Comparison of ENCODE assay signal across 22 cellular contexts in the genomic region with DNA sequence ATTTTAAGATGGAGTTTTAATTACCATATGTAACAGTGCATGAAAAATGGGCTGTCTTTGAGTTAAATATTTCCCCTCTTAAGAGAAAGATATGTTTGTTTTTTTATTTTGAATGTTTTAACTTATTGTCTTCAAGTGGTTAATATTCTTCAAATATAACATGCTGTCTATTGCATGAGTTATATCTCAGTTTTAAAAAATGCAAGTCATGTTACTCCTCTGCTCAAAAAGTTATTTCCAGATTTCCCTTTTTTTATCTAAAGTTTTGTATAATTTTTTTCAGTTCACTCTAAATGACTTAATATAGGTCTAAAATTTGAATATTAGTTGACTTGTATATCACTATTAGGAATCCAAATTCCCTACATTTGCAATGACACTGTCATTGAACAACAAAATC.
"Had no signal": no experiment of that assay in that cellular context is flagged by ENCODE, and none has a peak within 500 bp of the region (broad histone marks: within the 10 kb centered on the region; RNA-seq: fewer than 3 reads in every experiment).

No MANE protein-coding gene starts in this region.

- FAIRE-seq: astrocyte had no signal

- H3K4me3 ChIP-seq: SK-N-MC had no signal

- ATAC-seq: activated CD4-positive, alpha-beta T cell treated with anti-CD3 and anti-CD28 coated beads for 36 hours; activated T-helper 17 cell treated with anti-CD3 and anti-CD28 coated beads, Interleukin-2, amount 50 U/mL, for 72 hours; Panc1; Right ventricle myocardium inferior had no signal

- H3K27ac ChIP-seq: SK-N-MC, VCaP had no signal

- DNase-seq: activated CD4-positive, alpha-beta memory T cell treated with anti-CD3 and anti-CD28 coated beads, Interleukin-2, amount 10 ng/mL, durations not matched to agents 7 days and 5 days; activated CD4-positive, alpha-beta T cell treated with anti-CD3 and anti-CD28 coated beads for 36 hours; activated CD4-positive, alpha-beta T cell treated with anti-CD3 and anti-CD28 coated beads, Interleukin-2, amount 50 U/mL, for 1 hour; activated gamma-delta T cell; activated naive CD4-positive, alpha-beta T cell treated with anti-CD3 and anti-CD28 coated beads for 36 hours; activated T-cell treated with anti-CD3 and anti-CD28 coated beads for 4 hours; activated T-cell treated with anti-CD3 and anti-CD28 coated beads, Interleukin-2, amount 50 U/mL, for 48 hours; amygdala; NCI-H1048; NCI-H146; NCI-H187 treated with DMSO at 0.1 percent for 48 hours; NCI-H2171; NCI-H226; NCI-H526; RPMI8226; T-helper 1 cell had no signal
